24 cellular contexts compared by ENCODE assay signal in genomic region chr11:93013646-93014045, GRCh38. TPM values are rescaled to one million over a fixed set of nuclear protein-coding genes. Genes with fewer than 3 reads are reported as not detected.
"Had no signal": no experiment of that assay in that cellular context is flagged by ENCODE, and none has a peak within 500 bp of the region (broad histone marks: within the 10 kb centered on the region; RNA-seq: fewer than 3 reads in every experiment).

No MANE protein-coding gene starts in this region.

- H3K4me3 ChIP-seq: SJSA1, SK-N-MC had no signal

- H3K27me3 ChIP-seq: SJSA1 had no signal

- H3K4me1 ChIP-seq: SJSA1 had no signal

- H3K36me3 ChIP-seq: SJSA1 had no signal

- DNase-seq: KBM-7, MV-4-11, NCI-H1048, NCI-H1105 treated with DMSO at 0.1 percent for 48 hours, NCI-H1417 treated with DMSO at 0.1 percent for 48 hours, NCI-H146, NCI-H187, NCI-H2029, NCI-H2081 treated with DMSO at 0.1 percent for 48 hours, NCI-H2171, NCI-H226, NCI-H446, NCI-H510A, NCI-H524 treated with DMSO at 0.1 percent for 48 hours, NCI-H69, NCI-H774, Right ventricle myocardium superior, RPMI8226, SIG-M5 had no signal

- H3K27ac ChIP-seq: HL-60, SJSA1, SK-N-MC had no signal

- H3K9me3 ChIP-seq: SJSA1 had no signal

RNA-seq across cellular contexts. Expression of gene MTNR1B, which starts 44.2 kb away (rescaled TPM):
- total RNA-seq: LHCN-M2, MCF 10A, Right ventricle myocardium superior, SJSA1 had no signal
